Comparison of ENCODE assay signal across 13 cellular contexts in the genomic region with DNA sequence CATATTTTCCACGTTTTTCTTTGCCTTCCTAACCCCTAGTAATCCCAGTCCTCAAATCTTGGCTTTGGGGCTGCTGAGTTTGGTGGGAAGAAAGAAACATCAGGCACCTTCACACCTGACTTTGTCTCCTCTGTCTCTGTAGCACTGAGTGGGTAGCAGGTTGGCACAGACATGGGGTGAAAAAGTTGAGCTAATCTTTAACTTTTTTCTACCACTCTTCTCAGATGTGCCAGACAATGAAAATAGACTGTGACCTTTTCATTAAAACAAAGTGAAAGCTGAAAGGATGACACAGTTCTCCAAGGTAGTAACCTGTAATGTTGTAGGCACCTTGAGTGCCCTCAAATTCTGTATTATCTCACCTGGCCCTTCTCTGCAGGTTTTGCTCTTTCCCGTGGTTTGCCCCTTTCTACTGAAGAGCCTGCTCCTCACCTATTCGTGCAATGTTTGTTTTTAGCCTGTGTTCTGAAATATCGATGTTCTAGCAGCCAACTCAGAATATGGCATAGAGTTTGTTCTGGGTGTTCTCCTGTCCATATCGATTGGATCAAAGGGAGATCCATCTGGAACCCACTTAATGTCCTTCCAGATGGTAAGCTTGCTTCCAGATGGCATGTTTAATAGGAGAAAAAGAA. TPM values are rescaled to one million over a fixed set of nuclear protein-coding genes. Genes with fewer than 3 reads are reported as not detected.
DNase-seq lines count a peak whose midpoint lies in the region; ATAC-seq and TF ChIP-seq lines count a peak whose summit lies in the region.
"Had no signal": no experiment of that assay in that cellular context is flagged by ENCODE, and none has a peak within 500 bp of the region (broad histone marks: within the 10 kb centered on the region; RNA-seq: fewer than 3 reads in every experiment).

No MANE protein-coding gene starts in this region.

- no peak overlapping the region for H3K27ac ChIP-seq in dorsolateral prefrontal cortex
- H3K27ac ChIP-seq: 22Rv1, BLaER1, GM23248 had no signal

- no peaks in the 10 kb centered on the region for H3K36me3 Mint-ChIP-seq in HFFc6 (ENCODE audit: low read depth)
- no peaks in the 10 kb centered on the region for H3K36me3 Mint-ChIP-seq in glutamatergic neuron (ENCODE audit: unreplicated experiment)
- no peaks in the 10 kb centered on the region for H3K36me3 Mint-ChIP-seq in activated T-cell treated with anti-CD3 and anti-CD28 coated beads, Interleukin-2, amount 50 U/mL, for 4 hours (ENCODE audit: insufficient read depth)

- H3K9me3 Mint-ChIP-seq in HFFc6 (no peaks in the 10 kb centered on the region), glutamatergic neuron (ENCODE audit: unreplicated experiment) (no peaks in the 10 kb centered on the region)
- peaks cover 1% of the 10 kb centered on the region for H3K9me3 Mint-ChIP-seq in activated T-cell treated with anti-CD3 and anti-CD28 coated beads, Interleukin-2, amount 50 U/mL, for 4 hours

- no peaks in the 10 kb centered on the region for H3K27me3 ChIP-seq in dorsolateral prefrontal cortex
- H3K27me3 ChIP-seq: BLaER1 had no signal

- DNase-seq in DMS 273 (lab: John Stamatoyannopoulos, UW; ENCODE audit: unreplicated experiment) (peak; percentile 56), DMS 273 treated with DMSO at 0.1 percent for 48 hours (lab: John Stamatoyannopoulos, UW) (no peak), HFFc6 (no peak), glutamatergic neuron (no peak), renal cortical epithelial cell (ENCODE audit: low read depth) (peak; percentile 36), dorsolateral prefrontal cortex (no peak)
- DNase-seq in activated T-cell treated with anti-CD3 and anti-CD28 coated beads, Interleukin-2, amount 50 U/mL, for 4 hours, result no peak
- DNase-seq: Caco-2; CD8-positive, alpha-beta memory T cell had no signal

- ATAC-seq in HG03025 (IDR thresholded peaks at IDR 0.05; ENCODE audit: low FRiP score, unreplicated experiment), result no peak
- ATAC-seq in activated T-cell treated with anti-CD3 and anti-CD28 coated beads, Interleukin-2, amount 50 U/mL, for 4 hours, result no peak

- H3K4me3 ChIP-seq in dorsolateral prefrontal cortex, result no peak overlapping the region
- H3K4me3 ChIP-seq: BLaER1, GM23248 had no signal

- TF ChIP-seq CTCF in HFFc6 (IDR thresholded peaks at IDR 0.05) (no peak), glutamatergic neuron (IDR thresholded peaks at IDR 0.05; ENCODE audit: partially characterized antibody, unreplicated experiment) (no peak), dorsolateral prefrontal cortex (IDR thresholded peaks at IDR 0.05 in 54 of 56, conservative IDR thresholded peaks at IDR 0.05 in 2 of 56; ENCODE audit: low read depth in 1 of 56, partially characterized antibody in 56 of 56) (no peak)

- H3K27ac Mint-ChIP-seq in HFFc6, result no peak overlapping the region
- peak overlapping the region; percentile 22 for H3K27ac Mint-ChIP-seq in glutamatergic neuron (ENCODE audit: unreplicated experiment)

- H3K27me3 Mint-ChIP-seq in HFFc6 (ENCODE audit: insufficient read depth), result no peaks in the 10 kb centered on the region
- no peaks in the 10 kb centered on the region for H3K27me3 Mint-ChIP-seq in glutamatergic neuron (ENCODE audit: unreplicated experiment)
- peaks cover 6% of the 10 kb centered on the region for H3K27me3 Mint-ChIP-seq in activated T-cell treated with anti-CD3 and anti-CD28 coated beads, Interleukin-2, amount 50 U/mL, for 4 hours (ENCODE audit: low read depth)

- H3K4me3 Mint-ChIP-seq in HFFc6, result peak overlapping the region; percentile 13; the same call in 1 of the 2 replicates
- H3K4me3 Mint-ChIP-seq in glutamatergic neuron (ENCODE audit: unreplicated experiment), result no peak overlapping the region
- no peak overlapping the region for H3K4me3 Mint-ChIP-seq in activated T-cell treated with anti-CD3 and anti-CD28 coated beads, Interleukin-2, amount 50 U/mL, for 4 hours
- H3K4me3 Mint-ChIP-seq: CD8-positive, alpha-beta memory T cell had no signal

- intact Hi-C loops in dorsolateral prefrontal cortex (cut with DNase I), result no loop called here

- H3K4me1 Mint-ChIP-seq in HFFc6 (ENCODE audit: low read depth) (peaks cover 13% of the 10 kb centered on the region), glutamatergic neuron (ENCODE audit: low read depth, unreplicated experiment) (peaks cover 4% of the 10 kb centered on the region)
- H3K4me1 Mint-ChIP-seq in activated T-cell treated with anti-CD3 and anti-CD28 coated beads, Interleukin-2, amount 50 U/mL, for 4 hours (ENCODE audit: low read depth), result no peaks in the 10 kb centered on the region
- H3K4me1 Mint-ChIP-seq: CD8-positive, alpha-beta memory T cell had no signal

RNA-seq across cellular contexts. Expression of a gene that starts 57.8 kb away (rescaled TPM):
- total RNA-seq in HFFc6 (2021; fragmentation: NEBNext Ultra II Directional; extraction: Animal tissue kit (Norgen Biotek cat#: 25700)), result 10 to 100 TPM; 28.2 to 41.5 (median 30.5) TPM
- total RNA-seq in glutamatergic neuron (ENCODE audit: unreplicated experiment) (15.5 TPM), renal cortical epithelial cell (14.4 and 27.2 TPM in 2 replicates), dorsolateral prefrontal cortex (100 to 1,000 TPM; 131 to 255 (median 189) TPM)
- 10 to 100 TPM; 39.5 to 63.8 (median 45.1) TPM for total RNA-seq in activated T-cell treated with anti-CD3 and anti-CD28 coated beads, Interleukin-2, amount 50 U/mL, for 4 hours

Comparison
In these comparisons a context has a peak if more than half of its experiments do, and no peak if none do; other contexts are left out.
1. DNase-seq: peak in DMS 273 (single experiment) and renal cortical epithelial cell (single experiment); none in DMS 273 treated with DMSO at 0.1 percent for 48 hours (single experiment), HFFc6 (single experiment), glutamatergic neuron (single experiment), activated T-cell treated with anti-CD3 and anti-CD28 coated beads, Interleukin-2, amount 50 U/mL, for 4 hours (single experiment) and dorsolateral prefrontal cortex (0 of 10).